ENCODE assay signal across 1 cellular context in genomic region chr2:96601382-96602292, GRCh38.
TF ChIP-seq lines count a peak whose summit lies in the region.

No MANE protein-coding gene starts in this region.

TF ChIP-seq in K562, 482 proteins besides CTCF, POLR2A, EP300 and RAD21 (continues in another document):
- 0 out of 2 replicates have a peak, but pooled peaks have one; percentile 32 for TF ChIP-seq SMARCA4 (IDR thresholded peaks at IDR 0.05)
- TF ChIP-seq ZNF175 (CRISPR knock-in tag; IDR thresholded peaks at IDR 0.05; ENCODE audit: low read depth) = peak; percentile 54; the same call in 1 of the 2 replicates
- TF ChIP-seq CBFA2T2 (conservative IDR thresholded peaks at IDR 0.05) = 0 out of 2 replicates have a peak, but pooled peaks have one; percentile 13
- TF ChIP-seq PRDM10 (IDR thresholded peaks at IDR 0.05; ENCODE audit: partially characterized antibody) = peak; percentile 53
- no peak for TF ChIP-seq MIER1 (IDR thresholded peaks at IDR 0.05; ENCODE audit: low read depth)
- no peak for TF ChIP-seq NR2C2 (CRISPR knock-in tag; IDR thresholded peaks at IDR 0.05)
- peak; percentile 78 for TF ChIP-seq NR2C2 (tag; IDR thresholded peaks at IDR 0.05)
- peak; percentile 28; the same call in 1 of the 2 replicates for TF ChIP-seq JUND (IDR thresholded peaks at IDR 0.05; ENCODE audit: borderline replicate concordance, low read depth, low read length)
- TF ChIP-seq JUND (tag; IDR thresholded peaks at IDR 0.05; ENCODE audit: borderline replicate concordance, low read depth, low read length) = 0 out of 3 replicates have a peak, but pooled peaks have one; percentile 41
- no peak for TF ChIP-seq PTTG1 (tag; IDR thresholded peaks at IDR 0.05; ENCODE audit: low read depth)
- no peak for TF ChIP-seq PYGO2 (tag; IDR thresholded peaks at IDR 0.05)
- no peak for TF ChIP-seq HDAC2 (IDR thresholded peaks at IDR 0.05)
- no peak for TF ChIP-seq MITF (IDR thresholded peaks at IDR 0.05)
- TF ChIP-seq ZBTB11 (CRISPR knock-in tag; IDR thresholded peaks at IDR 0.05) = peak in 1 of 3 experiments; percentile 36; a peak in 1 of 6 replicates
- TF ChIP-seq ZNF75A (CRISPR knock-in tag; IDR thresholded peaks at IDR 0.05) = peak; percentile 46; the same call in 1 of the 2 replicates
- peak; percentile 73 for TF ChIP-seq ETV1 (tag; conservative IDR thresholded peaks at IDR 0.05; ENCODE audit: low read depth)
- 0 out of 2 replicates have a peak, but pooled peaks have one; percentile 25 for TF ChIP-seq ZNF584 (CRISPR knock-in tag; IDR thresholded peaks at IDR 0.05; ENCODE audit: low read depth)
- no peak for TF ChIP-seq SMC3 (conservative IDR thresholded peaks at IDR 0.05; ENCODE audit: insufficient read depth, low read depth, low read length)
- TF ChIP-seq KDM1A (IDR thresholded peaks at IDR 0.05) = 0 out of 4 replicates have a peak, but pooled peaks of 1 of the 2 experiments have one; percentile 2
- TF ChIP-seq ZNF639 (CRISPR knock-in tag; conservative IDR thresholded peaks at IDR 0.05 in 1 of 2, IDR thresholded peaks at IDR 0.05 in 1 of 2) = peak in 1 of 2 experiments; percentile 68; a peak in 1 of 4 replicates
- peak; percentile 40 for TF ChIP-seq MEIS2 (IDR thresholded peaks at IDR 0.05; ENCODE audit: partially characterized antibody)
- peak; percentile 58 for TF ChIP-seq GABPA (tag; conservative IDR thresholded peaks at IDR 0.05; ENCODE audit: low read depth)
- TF ChIP-seq FOSL1 (tag; conservative IDR thresholded peaks at IDR 0.05) = peak; percentile 62
- no peak for TF ChIP-seq PBX2 (CRISPR knock-in tag; IDR thresholded peaks at IDR 0.05; ENCODE audit: low read depth)
- TF ChIP-seq PBX2 (tag; conservative IDR thresholded peaks at IDR 0.05; ENCODE audit: low read depth) = 0 out of 2 replicates have a peak, but pooled peaks have one; percentile 36
- TF ChIP-seq TFAP4 (CRISPR knock-in tag; IDR thresholded peaks at IDR 0.05; ENCODE audit: borderline replicate concordance) = peak; percentile 83; the same call in 1 of the 2 replicates
- no peak for TF ChIP-seq HDAC6 (IDR thresholded peaks at IDR 0.05; ENCODE audit: low read depth, low read length)
- TF ChIP-seq CTCFL (IDR thresholded peaks at IDR 0.05; ENCODE audit: borderline replicate concordance, insufficient read depth, low read depth, low read length, poor library complexity, severe bottlenecking) = no peak
- peak; percentile 46; the same call in 1 of the 2 replicates for TF ChIP-seq CBFA2T3 (IDR thresholded peaks at IDR 0.05)
- TF ChIP-seq ELK1 (CRISPR knock-in tag; IDR thresholded peaks at IDR 0.05) = no peak
- TF ChIP-seq CREM (IDR thresholded peaks at IDR 0.05; ENCODE audit: low read depth) = peak; percentile 38; the same call in 1 of the 2 replicates
- no peak for TF ChIP-seq UBTF (IDR thresholded peaks at IDR 0.05; ENCODE audit: borderline replicate concordance in 1 of 2, low read depth in 2 of 2, low read length in 2 of 2)
- 0 out of 2 replicates have a peak, but pooled peaks have one; percentile 14 for TF ChIP-seq ARID1B (IDR thresholded peaks at IDR 0.05)
- TF ChIP-seq POLR3A (IDR thresholded peaks at IDR 0.05; ENCODE audit: borderline replicate concordance, extremely low read depth, insufficient read depth, insufficient read length) = no peak
- TF ChIP-seq NR2C1 (IDR thresholded peaks at IDR 0.05) = no peak
- peak; percentile 38; the same call in 1 of the 2 replicates for TF ChIP-seq NR2C1 (tag; IDR thresholded peaks at IDR 0.05)
- TF ChIP-seq DPF2 (IDR thresholded peaks at IDR 0.05) = 0 out of 2 replicates have a peak, but pooled peaks have one; percentile 13
- TF ChIP-seq RCOR1 (IDR thresholded peaks at IDR 0.05; ENCODE audit: borderline replicate concordance in 1 of 2, low read depth in 2 of 2, low read length in 2 of 2) = 0 out of 4 replicates have a peak, but pooled peaks of 1 of the 2 experiments have one; percentile 8
- no peak for TF ChIP-seq CEBPG (CRISPR knock-in tag; IDR thresholded peaks at IDR 0.05)
- no peak for TF ChIP-seq CEBPG (tag; conservative IDR thresholded peaks at IDR 0.05 in 1 of 2, IDR thresholded peaks at IDR 0.05 in 1 of 2)
- TF ChIP-seq GATA2 (CRISPR knock-in tag; IDR thresholded peaks at IDR 0.05) = peak; percentile 53; the same call in 1 of the 2 replicates
- TF ChIP-seq MAZ (CRISPR knock-in tag; conservative IDR thresholded peaks at IDR 0.05 in 1 of 2, IDR thresholded peaks at IDR 0.05 in 1 of 2) = peak in 1 of 2 experiments; percentile 39; a peak in 2 of 4 replicates
